8 cellular contexts compared by ENCODE assay signal in genomic region chr1:45359882-45360513, GRCh38. TPM values are rescaled to one million over a fixed set of nuclear protein-coding genes. Genes with fewer than 3 reads are reported as not detected.
A peak's percentile ranks its signal among the peaks of the same experiment; 100 is the strongest.
DNase-seq lines count a peak whose midpoint lies in the region; ATAC-seq and TF ChIP-seq lines count a peak whose summit lies in the region.

No MANE protein-coding gene starts in this region.

- H3K9me3 Mint-ChIP-seq in activated T-helper 1 cell treated with anti-CD3 and anti-CD28 coated beads, Interleukin-12 subunit alpha, Interleukin-12 subunit beta, Interleukin-2, Interleukin-4 antibody, amounts not matched to agents 30 ng/mL and 10 ng/mL and 1 ng/mL, durations not matched to agents 14 hours and 24 hours and 36 hours, result no peaks in the 10 kb centered on the region

- no peak overlapping the region for H3K27ac Mint-ChIP-seq in activated T-helper 1 cell treated with anti-CD3 and anti-CD28 coated beads, Interleukin-12 subunit alpha, Interleukin-12 subunit beta, Interleukin-2, Interleukin-4 antibody, amounts not matched to agents 30 ng/mL and 10 ng/mL and 1 ng/mL, durations not matched to agents 14 hours and 24 hours and 36 hours

- TF ChIP-seq CTCF in fibroblast of villous mesenchyme (IDR thresholded peaks at IDR 0.05; ENCODE audit: insufficient read depth, low read depth, low read length) (peak; percentile 66), uterus (IDR thresholded peaks at IDR 0.05) (peak; percentile 66 to 82 (median 72))

- intact Hi-C loops in activated T-helper 1 cell treated with anti-CD3 and anti-CD28 coated beads, Interleukin-12 subunit alpha, Interleukin-12 subunit beta, Interleukin-2, Interleukin-4 antibody, amounts not matched to agents 30 ng/mL and 10 ng/mL and 1 ng/mL, durations not matched to agents 14 hours and 24 hours and 36 hours (cut with micrococcal nuclease), result loop anchor here (1.0 kb wide), 2 partner anchors 133 to 210 kb away; no protein-coding TSS in a partner anchor
- intact Hi-C loops in uterus (cut with DNase I; ENCODE audit: low total_unique reads), result loop anchor here (10.0 kb wide), 1 partner anchor 205 kb away; no protein-coding TSS in a partner anchor

- H3K27me3 ChIP-seq in GM23248 (replicated peaks; ENCODE audit: insufficient read depth) (no peaks in the 10 kb centered on the region), uterus (no peaks in the 10 kb centered on the region)

- peak overlapping the region; percentile 52 for H3K4me2 ChIP-seq in GM23248 (ENCODE audit: unreplicated experiment)

- H3F3A ChIP-seq in GM23248 (ENCODE audit: insufficient read depth), result 0 out of 2 replicates have a peak, but pooled peaks cover 7% of the 10 kb centered on the region

- no peaks in the 10 kb centered on the region for H3K36me3 ChIP-seq in GM23248 (ENCODE audit: low read depth)
- H3K36me3 ChIP-seq in uterus, result no peaks in the 10 kb centered on the region

- H3K4me3 ChIP-seq in GM23248 (peak overlapping the region; percentile 30; the same call in 1 of the 2 replicates), fibroblast of villous mesenchyme (ENCODE audit: low read depth, low read length) (no peak overlapping the region), uterus (no peak overlapping the region)

- no peak for ATAC-seq in HG02938 (IDR thresholded peaks at IDR 0.05; ENCODE audit: unreplicated experiment)

- no peaks in the 10 kb centered on the region for H4K20me1 ChIP-seq in GM23248 (ENCODE audit: insufficient read depth)

- no peak overlapping the region for H3K4me3 Mint-ChIP-seq in activated T-helper 1 cell treated with anti-CD3 and anti-CD28 coated beads, Interleukin-12 subunit alpha, Interleukin-12 subunit beta, Interleukin-2, Interleukin-4 antibody, amounts not matched to agents 30 ng/mL and 10 ng/mL and 1 ng/mL, durations not matched to agents 14 hours and 24 hours and 36 hours

- H3K4me1 ChIP-seq in GM23248 (ENCODE audit: insufficient read depth) (0 out of 2 replicates have a peak, but pooled peaks cover 8% of the 10 kb centered on the region), uterus (peaks cover 0 to 9% of the 10 kb centered on the region in 2 donors)

- H3K4me1 Mint-ChIP-seq in activated T-helper 1 cell treated with anti-CD3 and anti-CD28 coated beads, Interleukin-12 subunit alpha, Interleukin-12 subunit beta, Interleukin-2, Interleukin-4 antibody, amounts not matched to agents 30 ng/mL and 10 ng/mL and 1 ng/mL, durations not matched to agents 14 hours and 24 hours and 36 hours (ENCODE audit: low read depth), result peaks cover 5% of the 10 kb centered on the region

- TF ChIP-seq POLR2A in uterus (IDR thresholded peaks at IDR 0.05), result no peak

- in situ Hi-C loops in GM23248 (cut with MboI), result loop anchor here (10.0 kb wide), 1 partner anchor 205 kb away; no protein-coding TSS in a partner anchor

- peak overlapping the region; percentile 43; the same call in 1 of the 2 replicates for H3K9ac ChIP-seq in GM23248

- H2AFZ ChIP-seq in GM23248, result peak overlapping the region; percentile 90

- no peaks in the 10 kb centered on the region for H3K36me3 Mint-ChIP-seq in activated T-helper 1 cell treated with anti-CD3 and anti-CD28 coated beads, Interleukin-12 subunit alpha, Interleukin-12 subunit beta, Interleukin-2, Interleukin-4 antibody, amounts not matched to agents 30 ng/mL and 10 ng/mL and 1 ng/mL, durations not matched to agents 14 hours and 24 hours and 36 hours (ENCODE audit: low read depth)

- no peaks in the 10 kb centered on the region for H3K79me2 ChIP-seq in GM23248 (ENCODE audit: insufficient read depth)

- H3K27ac ChIP-seq in GM23248 (no peak overlapping the region), uterus (peak overlapping the region; percentile 66 to 88)

- no peaks in the 10 kb centered on the region for H3K9me2 ChIP-seq in GM23248 (ENCODE audit: insufficient read depth)

- 16 to 17% methylated on average over 7 of the region's 7 CpGs for WGBS in GM23248 (ENCODE audit: low coverage in 1 of 2, low lambda C conversion rate in 2 of 2, missing lambda C conversion rate in 2 of 2), 2 experiments

- H3K27me3 Mint-ChIP-seq in activated T-helper 1 cell treated with anti-CD3 and anti-CD28 coated beads, Interleukin-12 subunit alpha, Interleukin-12 subunit beta, Interleukin-2, Interleukin-4 antibody, amounts not matched to agents 30 ng/mL and 10 ng/mL and 1 ng/mL, durations not matched to agents 14 hours and 24 hours and 36 hours (ENCODE audit: insufficient read depth), result peaks cover 2% of the 10 kb centered on the region

- DNase-seq in AG20443 (ENCODE audit: low spot score) (peak; percentile 66), GM23248 (peak; percentile 88), NCI-H748 treated with DMSO at 0.1 percent for 48 hours (lab: John Stamatoyannopoulos, UW) (peak; percentile 50), fibroblast of villous mesenchyme (ENCODE audit: low read depth) (peak; percentile 80), occipital lobe (lab: John Stamatoyannopoulos, UW) (peak; percentile 20), uterus (peak; percentile 64 to 74)
- DNase-seq in activated T-helper 1 cell treated with anti-CD3 and anti-CD28 coated beads, Interleukin-12 subunit alpha, Interleukin-12 subunit beta, Interleukin-2, Interleukin-4 antibody, amounts not matched to agents 30 ng/mL and 10 ng/mL and 1 ng/mL, durations not matched to agents 14 hours and 24 hours and 36 hours (ENCODE audit: low spot score), result peak; percentile 5

- H3K9me3 ChIP-seq in GM23248 (ENCODE audit: low read depth), result no peaks in the 10 kb centered on the region
- no peaks in the 10 kb centered on the region for H3K9me3 ChIP-seq in uterus

RNA-seq across cellular contexts. Expression of gene MUTYH, which starts 19.8 kb away (rescaled TPM):
- 14.5 and 15.0 TPM in 2 replicates for total RNA-seq in GM23248 (2014; rRNA removed; shearing (Covaris generic))
- polyA plus RNA-seq in GM23248 (2016; fragmentation: Nextera tagmentation; extraction: Ambion mirVana), result 10.0 and 10.6 TPM in 2 replicates
- total RNA-seq in activated T-helper 1 cell treated with anti-CD3 and anti-CD28 coated beads, Interleukin-12 subunit alpha, Interleukin-12 subunit beta, Interleukin-2, Interleukin-4 antibody, amounts not matched to agents 30 ng/mL and 10 ng/mL and 1 ng/mL, durations not matched to agents 14 hours and 24 hours and 36 hours, result 53.4 and 55.9 TPM in 2 replicates
- total RNA-seq in fibroblast of villous mesenchyme, result 9.3 and 15.1 TPM in 2 replicates
- 23.2 TPM for total RNA-seq in occipital lobe
- total RNA-seq in uterus, result 10 to 100 TPM; 12.6 to 49.2 (median 26.3) TPM

RNA-seq across cellular contexts. Expression of gene TOE1, which starts 20.0 kb away (rescaled TPM):
- total RNA-seq in GM23248 (2014; rRNA removed; shearing (Covaris generic)), result 10.4 and 15.3 TPM in 2 replicates
- 8.2 and 8.4 TPM in 2 replicates for polyA plus RNA-seq in GM23248 (2016; fragmentation: Nextera tagmentation; extraction: Ambion mirVana)
- 39.1 and 41.4 TPM in 2 replicates for total RNA-seq in activated T-helper 1 cell treated with anti-CD3 and anti-CD28 coated beads, Interleukin-12 subunit alpha, Interleukin-12 subunit beta, Interleukin-2, Interleukin-4 antibody, amounts not matched to agents 30 ng/mL and 10 ng/mL and 1 ng/mL, durations not matched to agents 14 hours and 24 hours and 36 hours
- 10.3 and 10.4 TPM in 2 replicates for total RNA-seq in fibroblast of villous mesenchyme
- 5.1 TPM for total RNA-seq in occipital lobe
- total RNA-seq in uterus, result 10 to 100 TPM; 10.3 to 21.8 (median 14.4) TPM

RNA-seq across cellular contexts. Expression of gene HPDL, which starts 33.3 kb away (rescaled TPM):
- total RNA-seq in GM23248 (2014; rRNA removed; shearing (Covaris generic)), result 3.7 TPM in 2 replicates
- polyA plus RNA-seq in GM23248 (2016; fragmentation: Nextera tagmentation; extraction: Ambion mirVana), result 1.2 and 1.4 TPM in 2 replicates
- total RNA-seq in activated T-helper 1 cell treated with anti-CD3 and anti-CD28 coated beads, Interleukin-12 subunit alpha, Interleukin-12 subunit beta, Interleukin-2, Interleukin-4 antibody, amounts not matched to agents 30 ng/mL and 10 ng/mL and 1 ng/mL, durations not matched to agents 14 hours and 24 hours and 36 hours, result 31.0 and 34.8 TPM in 2 replicates
- total RNA-seq in fibroblast of villous mesenchyme (1.3 and 1.6 TPM in 2 replicates), occipital lobe (0.62 TPM), uterus (1 to 10 TPM in 1 of 4 donors, under 1 TPM in 1, not detected in 2; 0.46 to 1.4 TPM)

Comparison
In these comparisons a context has a peak if more than half of its experiments do, and no peak if none do; other contexts are left out.
1. DNase-seq: peak in every context shown above with its lines; median percentile 88 in GM23248; 80 in fibroblast of villous mesenchyme; 69 in uterus; 66 in AG20443; 50 in NCI-H748 treated with DMSO at 0.1 percent for 48 hours; 20 in occipital lobe; 5 in activated T-helper 1 cell treated with anti-CD3 and anti-CD28 coated beads, Interleukin-12 subunit alpha, Interleukin-12 subunit beta, Interleukin-2, Interleukin-4 antibody, amounts not matched to agents 30 ng/mL and 10 ng/mL and 1 ng/mL, durations not matched to agents 14 hours and 24 hours and 36 hours.